Comparison of ENCODE assay signal across 25 cellular contexts in genomic region chr6:134962421-134962820, GRCh38. TPM values are rescaled to one million over a fixed set of nuclear protein-coding genes. Genes with fewer than 3 reads are reported as not detected.
"Had no signal": no experiment of that assay in that cellular context is flagged by ENCODE, and none has a peak within 500 bp of the region (broad histone marks: within the 10 kb centered on the region; RNA-seq: fewer than 3 reads in every experiment).

No MANE protein-coding gene starts in this region.

- DNase-seq: Kasumi-1, MV-4-11, NCI-H1092, NCI-H1436, NCI-H187, NCI-H2029, NCI-H2081 treated with DMSO at 0.1 percent for 48 hours, NCI-H2171, NCI-H226, NCI-H446, NCI-H510A, NCI-H524 treated with DMSO at 0.1 percent for 48 hours, NCI-H69, NCI-H774, RPMI8226, SHP77, SK-N-SH had no signal

- FAIRE-seq: HTR-8/SVneo, K562, RCC 7860 had no signal

- ATAC-seq: K562 had no signal

- H3K27ac ChIP-seq: HL-60, KMS-11 had no signal

- H3K4me2 ChIP-seq: KMS-11, SK-N-SH had no signal

- H3K4me3 ChIP-seq: K562 had no signal

- H3K9ac ChIP-seq: KMS-11, SK-N-SH had no signal

RNA-seq across cellular contexts. Expression of gene ALDH8A1, which starts 12.5 kb away (rescaled TPM):
- total RNA-seq: M059J, SK-MEL-5 had no signal
- polyA plus RNA-seq: IgD-negative memory B cell had no signal
